In genomic region chr6:167906899-167907298, GRCh38 we compare ENCODE assay signal across 12 cellular contexts.
A peak's percentile ranks its signal among the peaks of the same experiment; 100 is the strongest.
DNase-seq lines count a peak whose midpoint lies in the region; ATAC-seq, FAIRE-seq and TF ChIP-seq lines count a peak whose summit lies in the region.
"Had no signal": no experiment of that assay in that cellular context is flagged by ENCODE, and none has a peak within 500 bp of the region (broad histone marks: within the 10 kb centered on the region; RNA-seq: fewer than 3 reads in every experiment).

No MANE protein-coding gene starts in this region.

- H3K4me3 Mint-ChIP-seq in activated T-helper 17 cell treated with anti-CD3 and anti-CD28 coated beads, Interleukin-2, amount 50 U/mL, for 72 hours = no peak overlapping the region
- H3K4me3 Mint-ChIP-seq: CD4-positive, alpha-beta memory T cell had no signal

- WGBS in heart right ventricle, 2 donors = 21 to 31% methylated on average over 10 of the region's 10 CpGs

- H3K27me3 Mint-ChIP-seq in activated T-helper 17 cell treated with anti-CD3 and anti-CD28 coated beads, Interleukin-2, amount 50 U/mL, for 72 hours = no peaks in the 10 kb centered on the region
- H3K27me3 Mint-ChIP-seq: CD4-positive, alpha-beta memory T cell had no signal

- H3K9me3 Mint-ChIP-seq in activated T-helper 17 cell treated with anti-CD3 and anti-CD28 coated beads, Interleukin-2, amount 50 U/mL, for 72 hours = no peaks in the 10 kb centered on the region
- H3K9me3 Mint-ChIP-seq: CD4-positive, alpha-beta memory T cell had no signal

- peaks cover 0 to 23% (median 14%) of the 10 kb centered on the region in 9 donors for H3K4me1 ChIP-seq in heart right ventricle
- H3K4me1 ChIP-seq: suprapubic skin had no signal

- intact Hi-C loops in heart right ventricle (cut with DNase I) = loop anchor here in 8 of 10 donors (2.0 to 10.0 kb wide), 5 partner anchors 145 to 225 kb away; no protein-coding TSS in a partner anchor

- peak overlapping the region in 2 of 10 donors; percentile 2 for H3K4me3 ChIP-seq in heart right ventricle
- H3K4me3 ChIP-seq: suprapubic skin had no signal

- peak; percentile 85 to 99 (median 94) for ATAC-seq in heart right ventricle
- no peak for ATAC-seq in activated T-helper 17 cell treated with anti-CD3 and anti-CD28 coated beads, Interleukin-2, amount 50 U/mL, for 72 hours (replicated peaks)
- ATAC-seq in GM19455 (IDR thresholded peaks at IDR 0.05; ENCODE audit: unreplicated experiment) = no peak

- peak in 3 of 9 donors; percentile 12 to 20 (median 18) for TF ChIP-seq CTCF in heart right ventricle (IDR thresholded peaks at IDR 0.05)
- TF ChIP-seq CTCF in D721Med (IDR thresholded peaks at IDR 0.05; ENCODE audit: insufficient read depth, missing control alignments) = no peak

- H3K36me3 ChIP-seq in heart right ventricle = peaks cover 0 to 84% (median 20%) of the 10 kb centered on the region in 9 donors

- no peaks in the 10 kb centered on the region for H3K27me3 ChIP-seq in heart right ventricle
- H3K27me3 ChIP-seq: suprapubic skin had no signal

- TF ChIP-seq POLR2A in GM12891 (IDR thresholded peaks at IDR 0.05; ENCODE audit: low read depth, low read length) = no peak

- peak overlapping the region in 5 of 10 donors; percentile 1 to 49 (median 32) for H3K27ac ChIP-seq in heart right ventricle
- H3K27ac ChIP-seq: suprapubic skin had no signal

- peak; percentile 56 for FAIRE-seq in GM12891 (lab: Jason Lieb, UNC)
- FAIRE-seq in D721Med (lab: Jason Lieb, UNC) = no peak
- FAIRE-seq: GM18507 had no signal

- no peaks in the 10 kb centered on the region for H3K9me3 ChIP-seq in heart right ventricle
- H3K9me3 ChIP-seq: suprapubic skin had no signal

- DNase-seq in GM12891 (ENCODE audit: insufficient read length, low spot score) (no peak), amygdala (lab: John Stamatoyannopoulos, UW) (peak in 42 of 56 donors; percentile 16 to 79 (median 48)), heart right ventricle (peak; percentile 44 to 49), occipital lobe (lab: John Stamatoyannopoulos, UW) (peak; percentile 59), D721Med (ENCODE audit: insufficient read length, low spot score) (no peak)
- no peak for DNase-seq in stimulated activated CD4-positive, alpha-beta T cell treated with anti-CD3 and anti-CD28 coated beads, Interleukin-4, amount 100 ng/mL, for 1 hour
- DNase-seq: activated CD4-positive, CD25-positive, alpha-beta regulatory T cell treated with anti-CD3 and anti-CD28 coated beads, Interleukin-2, amount 50 U/mL, for 72 hours; CD4-positive, alpha-beta memory T cell had no signal

- no peaks in the 10 kb centered on the region for H3K4me1 Mint-ChIP-seq in activated T-helper 17 cell treated with anti-CD3 and anti-CD28 coated beads, Interleukin-2, amount 50 U/mL, for 72 hours
- H3K4me1 Mint-ChIP-seq: CD4-positive, alpha-beta memory T cell had no signal

- H3K36me3 Mint-ChIP-seq in activated T-helper 17 cell treated with anti-CD3 and anti-CD28 coated beads, Interleukin-2, amount 50 U/mL, for 72 hours (ENCODE audit: low read depth) = peaks cover 94% of the 10 kb centered on the region

- H3K27ac Mint-ChIP-seq in activated T-helper 17 cell treated with anti-CD3 and anti-CD28 coated beads, Interleukin-2, amount 50 U/mL, for 72 hours = no peak overlapping the region
- H3K27ac Mint-ChIP-seq: CD4-positive, alpha-beta memory T cell had no signal

TF ChIP-seq in GM12891, 5 proteins besides CTCF, POLR2A, EP300 and RAD21:
- no peak for TF ChIP-seq PAX5 (IDR thresholded peaks at IDR 0.05; ENCODE audit: insufficient read depth, low read length, severe bottlenecking)
- no peak for TF ChIP-seq POLR2AphosphoS5 (IDR thresholded peaks at IDR 0.05; ENCODE audit: low read depth, low read length)
- TF ChIP-seq TAF1 (IDR thresholded peaks at IDR 0.05; ENCODE audit: low read depth, low read length) = no peak
- TF ChIP-seq POU2F2 (IDR thresholded peaks at IDR 0.05; ENCODE audit: low read depth, low read length) = no peak
- no peak for TF ChIP-seq SPI1 (IDR thresholded peaks at IDR 0.05; ENCODE audit: low read depth, low read length)
TF ChIP-seq in GM12891: peak in this region for 0.

Comparison
In these comparisons a context has a peak if more than half of its experiments do, and no peak if none do; other contexts are left out.
1. DNase-seq: peak in amygdala (42 of 56), heart right ventricle (2 of 2) and occipital lobe (single experiment); none in GM12891 (single experiment), stimulated activated CD4-positive, alpha-beta T cell treated with anti-CD3 and anti-CD28 coated beads, Interleukin-4, amount 100 ng/mL, for 1 hour (single experiment) and D721Med (single experiment).
2. ATAC-seq: peak in heart right ventricle (8 of 8); none in activated T-helper 17 cell treated with anti-CD3 and anti-CD28 coated beads, Interleukin-2, amount 50 U/mL, for 72 hours (single experiment) and GM19455 (single experiment).